ENCODE assay signal across 8 cellular contexts in genomic region chr6:42104807-42105713, GRCh38. TPM values are rescaled to one million over a fixed set of nuclear protein-coding genes. Genes with fewer than 3 reads are reported as not detected.
DNase-seq lines count a peak whose midpoint lies in the region; ATAC-seq lines count a peak whose summit lies in the region.

No MANE protein-coding gene starts in this region.

- no peak for ATAC-seq in central memory CD8-positive, alpha-beta T cell (replicated peaks; ENCODE audit: extremely low read depth, poor library complexity, severe bottlenecking)
- peak; percentile 23 to 56 for ATAC-seq in natural killer cell treated with Interleukin-12 subunit alpha and Interleukin-12 subunit beta and Interleukin-15 and Interleukin-18, amount 100 ng/mL, for 72 hours
- ATAC-seq in GM18873 (IDR thresholded peaks at IDR 0.05; ENCODE audit: low FRiP score, unreplicated experiment), result no peak

- H3K36me3 ChIP-seq in ES-I3 (ENCODE audit: insufficient read depth, low read length), result peaks cover 3% of the 10 kb centered on the region; the same call in 1 of the 2 replicates

- peaks cover 14% of the 10 kb centered on the region for H3K27me3 Mint-ChIP-seq in IgD-negative memory B cell
- no peaks in the 10 kb centered on the region for H3K27me3 Mint-ChIP-seq in central memory CD8-positive, alpha-beta T cell
- H3K27me3 Mint-ChIP-seq in natural killer cell treated with Interleukin-12 subunit alpha and Interleukin-12 subunit beta and Interleukin-15 and Interleukin-18, amount 100 ng/mL, for 72 hours, result no peaks in the 10 kb centered on the region

- H3K9ac ChIP-seq in ES-I3 (ENCODE audit: low read depth, low read length), result peak overlapping the region; percentile 66

- peak overlapping the region in 3 of 4 donors; percentile 9 to 69 (median 55) for H3K4me3 Mint-ChIP-seq in IgD-negative memory B cell
- H3K4me3 Mint-ChIP-seq in central memory CD8-positive, alpha-beta T cell, result peak overlapping the region; percentile 67
- no peak overlapping the region for H3K4me3 Mint-ChIP-seq in natural killer cell treated with Interleukin-12 subunit alpha and Interleukin-12 subunit beta and Interleukin-15 and Interleukin-18, amount 100 ng/mL, for 72 hours

- no peak for DNase-seq in central memory CD8-positive, alpha-beta T cell (ENCODE audit: low spot score in 2 of 2)
- peak; percentile 67 for DNase-seq in natural killer cell treated with Interleukin-12 subunit alpha and Interleukin-12 subunit beta and Interleukin-15 and Interleukin-18, amount 100 ng/mL, for 72 hours (ENCODE audit: low spot score)
- DNase-seq in DMS114 treated with DMSO at 0.1 percent for 48 hours (lab: John Stamatoyannopoulos, UW; ENCODE audit: unreplicated experiment) (no peak), NCI-H2171 treated with DMSO at 0.1 percent for 48 hours (lab: John Stamatoyannopoulos, UW) (no peak), mesenteric fat pad (ENCODE audit: low spot score) (no peak)

- H3K9me3 ChIP-seq in ES-I3 (ENCODE audit: control insufficient read depth, insufficient read depth, low read length), result no peaks in the 10 kb centered on the region

- H3K9me3 Mint-ChIP-seq in IgD-negative memory B cell, result no peaks in the 10 kb centered on the region
- no peaks in the 10 kb centered on the region for H3K9me3 Mint-ChIP-seq in central memory CD8-positive, alpha-beta T cell
- H3K9me3 Mint-ChIP-seq in natural killer cell treated with Interleukin-12 subunit alpha and Interleukin-12 subunit beta and Interleukin-15 and Interleukin-18, amount 100 ng/mL, for 72 hours, result no peaks in the 10 kb centered on the region

- H3K4me1 ChIP-seq in ES-I3 (ENCODE audit: insufficient read depth, low read length), result peaks cover 4% of the 10 kb centered on the region; the same call in 1 of the 2 replicates

- peaks cover 0 to 2% (median 0%) of the 10 kb centered on the region in 3 donors for H3K4me1 Mint-ChIP-seq in IgD-negative memory B cell
- peaks cover 7% of the 10 kb centered on the region for H3K4me1 Mint-ChIP-seq in central memory CD8-positive, alpha-beta T cell
- peaks cover 18 to 20% of the 10 kb centered on the region in 2 donors for H3K4me1 Mint-ChIP-seq in natural killer cell treated with Interleukin-12 subunit alpha and Interleukin-12 subunit beta and Interleukin-15 and Interleukin-18, amount 100 ng/mL, for 72 hours (ENCODE audit: low read depth in 2 of 2)

- no peaks in the 10 kb centered on the region for H3K36me3 Mint-ChIP-seq in IgD-negative memory B cell
- H3K36me3 Mint-ChIP-seq in central memory CD8-positive, alpha-beta T cell (ENCODE audit: insufficient read depth), result peaks cover 2% of the 10 kb centered on the region
- H3K36me3 Mint-ChIP-seq in natural killer cell treated with Interleukin-12 subunit alpha and Interleukin-12 subunit beta and Interleukin-15 and Interleukin-18, amount 100 ng/mL, for 72 hours, result no peaks in the 10 kb centered on the region

- H3K27ac Mint-ChIP-seq in IgD-negative memory B cell, result no peak overlapping the region
- no peak overlapping the region for H3K27ac Mint-ChIP-seq in central memory CD8-positive, alpha-beta T cell (ENCODE audit: low read depth)
- H3K27ac Mint-ChIP-seq in natural killer cell treated with Interleukin-12 subunit alpha and Interleukin-12 subunit beta and Interleukin-15 and Interleukin-18, amount 100 ng/mL, for 72 hours, result no peak overlapping the region

RNA-seq across cellular contexts. Expression of gene C6orf132, which starts 37.4 kb away (rescaled TPM):
- polyA plus RNA-seq in IgD-negative memory B cell, result not detected
- total RNA-seq in natural killer cell treated with Interleukin-12 subunit alpha and Interleukin-12 subunit beta and Interleukin-15 and Interleukin-18, amount 100 ng/mL, for 72 hours, result under 1 TPM; 0.17 to 0.42 TPM
- 1.3 TPM for total RNA-seq in mesenteric fat pad

RNA-seq across cellular contexts. Expression of gene TAF8, which starts 54.7 kb away (rescaled TPM):
- polyA plus RNA-seq in IgD-negative memory B cell, result 22.2 TPM
- 10 to 100 TPM; 38.7 to 44.1 TPM for total RNA-seq in natural killer cell treated with Interleukin-12 subunit alpha and Interleukin-12 subunit beta and Interleukin-15 and Interleukin-18, amount 100 ng/mL, for 72 hours
- 36.8 TPM for total RNA-seq in mesenteric fat pad

Comparison
In these comparisons a context has a peak if more than half of its experiments do, and no peak if none do; other contexts are left out.
1. ATAC-seq: peak in natural killer cell treated with Interleukin-12 subunit alpha and Interleukin-12 subunit beta and Interleukin-15 and Interleukin-18, amount 100 ng/mL, for 72 hours (2 of 2); none in central memory CD8-positive, alpha-beta T cell (single experiment) and GM18873 (single experiment).